In the genomic region with DNA sequence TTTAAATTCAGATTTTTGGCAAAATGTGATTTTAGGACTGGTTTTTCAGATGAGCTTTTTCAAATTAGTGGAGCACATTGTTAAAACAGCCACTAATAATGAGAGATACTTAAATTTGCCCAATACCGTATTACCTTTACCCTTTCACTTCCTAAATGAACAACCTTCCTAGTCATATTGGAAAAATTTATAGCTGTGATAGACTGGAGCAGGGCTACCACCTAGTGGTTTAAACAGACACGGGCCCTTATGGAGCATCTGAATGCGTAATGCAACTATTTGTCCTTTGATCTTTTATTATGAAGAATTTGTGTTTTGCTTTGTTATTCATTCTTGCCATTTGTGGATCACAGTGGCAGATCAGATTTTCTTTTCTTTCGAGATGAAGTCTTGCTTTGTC, we compare ENCODE assay signal across 1 cellular context.
TF ChIP-seq lines count a peak whose summit lies in the region.

No MANE protein-coding gene starts in this region.

TF ChIP-seq in WTC11, 78 proteins besides CTCF, POLR2A, EP300 and RAD21 (continued from another document):
- TF ChIP-seq ZNF425 (CRISPR knock-in tag; conservative IDR thresholded peaks at IDR 0.05) (no peak), ZBTB43 (CRISPR knock-in tag; IDR thresholded peaks at IDR 0.05) (no peak), JUN (CRISPR knock-in tag; IDR thresholded peaks at IDR 0.05) (no peak), ZNF512 (CRISPR knock-in tag; IDR thresholded peaks at IDR 0.05; ENCODE audit: borderline replicate concordance) (no peak)
- TF ChIP-seq, protein P1, sequence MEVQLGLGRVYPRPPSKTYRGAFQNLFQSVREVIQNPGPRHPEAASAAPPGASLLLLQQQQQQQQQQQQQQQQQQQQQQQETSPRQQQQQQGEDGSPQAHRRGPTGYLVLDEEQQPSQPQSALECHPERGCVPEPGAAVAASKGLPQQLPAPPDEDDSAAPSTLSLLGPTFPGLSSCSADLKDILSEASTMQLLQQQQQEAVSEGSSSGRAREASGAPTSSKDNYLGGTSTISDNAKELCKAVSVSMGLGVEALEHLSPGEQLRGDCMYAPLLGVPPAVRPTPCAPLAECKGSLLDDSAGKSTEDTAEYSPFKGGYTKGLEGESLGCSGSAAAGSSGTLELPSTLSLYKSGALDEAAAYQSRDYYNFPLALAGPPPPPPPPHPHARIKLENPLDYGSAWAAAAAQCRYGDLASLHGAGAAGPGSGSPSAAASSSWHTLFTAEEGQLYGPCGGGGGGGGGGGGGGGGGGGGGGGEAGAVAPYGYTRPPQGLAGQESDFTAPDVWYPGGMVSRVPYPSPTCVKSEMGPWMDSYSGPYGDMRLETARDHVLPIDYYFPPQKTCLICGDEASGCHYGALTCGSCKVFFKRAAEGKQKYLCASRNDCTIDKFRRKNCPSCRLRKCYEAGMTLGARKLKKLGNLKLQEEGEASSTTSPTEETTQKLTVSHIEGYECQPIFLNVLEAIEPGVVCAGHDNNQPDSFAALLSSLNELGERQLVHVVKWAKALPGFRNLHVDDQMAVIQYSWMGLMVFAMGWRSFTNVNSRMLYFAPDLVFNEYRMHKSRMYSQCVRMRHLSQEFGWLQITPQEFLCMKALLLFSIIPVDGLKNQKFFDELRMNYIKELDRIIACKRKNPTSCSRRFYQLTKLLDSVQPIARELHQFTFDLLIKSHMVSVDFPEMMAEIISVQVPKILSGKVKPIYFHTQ (CRISPR knock-in tag; IDR thresholded peaks at IDR 0.05) = no peak
